1 cellular context compared by ENCODE assay signal in the genomic region with DNA sequence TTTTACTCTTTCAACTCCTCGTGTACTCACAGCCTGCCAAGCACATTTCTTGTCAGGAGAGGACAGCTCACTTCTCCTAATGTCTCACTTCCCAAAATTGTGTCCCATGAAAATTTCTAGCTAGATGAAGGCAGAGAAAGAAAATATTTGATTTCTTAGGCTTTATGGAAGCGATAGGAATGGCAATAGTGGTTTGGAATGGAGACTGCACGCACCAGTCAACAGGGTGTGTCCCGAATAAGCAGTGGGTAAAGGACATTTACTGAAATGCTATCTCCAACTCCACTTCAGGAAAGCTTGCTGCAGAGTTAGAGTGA.
TF ChIP-seq lines count a peak whose summit lies in the region.

No MANE protein-coding gene starts in this region.

TF ChIP-seq in HepG2, 621 proteins besides CTCF, POLR2A, EP300 and RAD21 (continued from another document and continues in another):
- TF ChIP-seq YEATS4 (CRISPR knock-in tag; IDR thresholded peaks at IDR 0.05; ENCODE audit: borderline replicate concordance): no peak
- TF ChIP-seq KLF6 (CRISPR knock-in tag; IDR thresholded peaks at IDR 0.05): no peak
- TF ChIP-seq GATAD2A (CRISPR knock-in tag; IDR thresholded peaks at IDR 0.05): no peak
- no peak for TF ChIP-seq ZNF337 (CRISPR knock-in tag; IDR thresholded peaks at IDR 0.05; ENCODE audit: borderline replicate concordance, low read depth)
- TF ChIP-seq, protein P1, sequence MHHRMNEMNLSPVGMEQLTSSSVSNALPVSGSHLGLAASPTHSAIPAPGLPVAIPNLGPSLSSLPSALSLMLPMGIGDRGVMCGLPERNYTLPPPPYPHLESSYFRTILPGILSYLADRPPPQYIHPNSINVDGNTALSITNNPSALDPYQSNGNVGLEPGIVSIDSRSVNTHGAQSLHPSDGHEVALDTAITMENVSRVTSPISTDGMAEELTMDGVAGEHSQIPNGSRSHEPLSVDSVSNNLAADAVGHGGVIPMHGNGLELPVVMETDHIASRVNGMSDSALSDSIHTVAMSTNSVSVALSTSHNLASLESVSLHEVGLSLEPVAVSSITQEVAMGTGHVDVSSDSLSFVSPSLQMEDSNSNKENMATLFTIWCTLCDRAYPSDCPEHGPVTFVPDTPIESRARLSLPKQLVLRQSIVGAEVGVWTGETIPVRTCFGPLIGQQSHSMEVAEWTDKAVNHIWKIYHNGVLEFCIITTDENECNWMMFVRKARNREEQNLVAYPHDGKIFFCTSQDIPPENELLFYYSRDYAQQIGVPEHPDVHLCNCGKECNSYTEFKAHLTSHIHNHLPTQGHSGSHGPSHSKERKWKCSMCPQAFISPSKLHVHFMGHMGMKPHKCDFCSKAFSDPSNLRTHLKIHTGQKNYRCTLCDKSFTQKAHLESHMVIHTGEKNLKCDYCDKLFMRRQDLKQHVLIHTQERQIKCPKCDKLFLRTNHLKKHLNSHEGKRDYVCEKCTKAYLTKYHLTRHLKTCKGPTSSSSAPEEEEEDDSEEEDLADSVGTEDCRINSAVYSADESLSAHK (CRISPR knock-in tag; IDR thresholded peaks at IDR 0.05; ENCODE audit: borderline replicate concordance): no peak
- TF ChIP-seq RORA (CRISPR knock-in tag; IDR thresholded peaks at IDR 0.05): no peak
- TF ChIP-seq TAF15 (IDR thresholded peaks at IDR 0.05; ENCODE audit: low read depth, low read length, poor library complexity, severe bottlenecking): no peak
- no peak for TF ChIP-seq NR2C2 (CRISPR knock-in tag; IDR thresholded peaks at IDR 0.05; ENCODE audit: borderline replicate concordance)
- TF ChIP-seq, protein P2, sequence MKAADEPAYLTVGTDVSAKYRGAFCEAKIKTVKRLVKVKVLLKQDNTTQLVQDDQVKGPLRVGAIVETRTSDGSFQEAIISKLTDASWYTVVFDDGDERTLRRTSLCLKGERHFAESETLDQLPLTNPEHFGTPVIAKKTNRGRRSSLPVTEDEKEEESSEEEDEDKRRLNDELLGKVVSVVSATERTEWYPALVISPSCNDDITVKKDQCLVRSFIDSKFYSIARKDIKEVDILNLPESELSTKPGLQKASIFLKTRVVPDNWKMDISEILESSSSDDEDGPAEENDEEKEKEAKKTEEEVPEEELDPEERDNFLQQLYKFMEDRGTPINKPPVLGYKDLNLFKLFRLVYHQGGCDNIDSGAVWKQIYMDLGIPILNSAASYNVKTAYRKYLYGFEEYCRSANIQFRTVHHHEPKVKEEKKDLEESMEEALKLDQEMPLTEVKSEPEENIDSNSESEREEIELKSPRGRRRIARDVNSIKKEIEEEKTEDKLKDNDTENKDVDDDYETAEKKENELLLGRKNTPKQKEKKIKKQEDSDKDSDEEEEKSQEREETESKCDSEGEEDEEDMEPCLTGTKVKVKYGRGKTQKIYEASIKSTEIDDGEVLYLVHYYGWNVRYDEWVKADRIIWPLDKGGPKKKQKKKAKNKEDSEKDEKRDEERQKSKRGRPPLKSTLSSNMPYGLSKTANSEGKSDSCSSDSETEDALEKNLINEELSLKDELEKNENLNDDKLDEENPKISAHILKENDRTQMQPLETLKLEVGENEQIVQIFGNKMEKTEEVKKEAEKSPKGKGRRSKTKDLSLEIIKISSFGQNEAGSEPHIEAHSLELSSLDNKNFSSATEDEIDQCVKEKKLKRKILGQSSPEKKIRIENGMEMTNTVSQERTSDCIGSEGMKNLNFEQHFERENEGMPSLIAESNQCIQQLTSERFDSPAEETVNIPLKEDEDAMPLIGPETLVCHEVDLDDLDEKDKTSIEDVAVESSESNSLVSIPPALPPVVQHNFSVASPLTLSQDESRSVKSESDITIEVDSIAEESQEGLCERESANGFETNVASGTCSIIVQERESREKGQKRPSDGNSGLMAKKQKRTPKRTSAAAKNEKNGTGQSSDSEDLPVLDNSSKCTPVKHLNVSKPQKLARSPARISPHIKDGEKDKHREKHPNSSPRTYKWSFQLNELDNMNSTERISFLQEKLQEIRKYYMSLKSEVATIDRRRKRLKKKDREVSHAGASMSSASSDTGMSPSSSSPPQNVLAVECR (CRISPR knock-in tag; IDR thresholded peaks at IDR 0.05; ENCODE audit: borderline replicate concordance): no peak; the same call in 1 of the 2 replicates
- TF ChIP-seq ZBTB21 (CRISPR knock-in tag; IDR thresholded peaks at IDR 0.05): no peak
- TF ChIP-seq, protein P3, sequence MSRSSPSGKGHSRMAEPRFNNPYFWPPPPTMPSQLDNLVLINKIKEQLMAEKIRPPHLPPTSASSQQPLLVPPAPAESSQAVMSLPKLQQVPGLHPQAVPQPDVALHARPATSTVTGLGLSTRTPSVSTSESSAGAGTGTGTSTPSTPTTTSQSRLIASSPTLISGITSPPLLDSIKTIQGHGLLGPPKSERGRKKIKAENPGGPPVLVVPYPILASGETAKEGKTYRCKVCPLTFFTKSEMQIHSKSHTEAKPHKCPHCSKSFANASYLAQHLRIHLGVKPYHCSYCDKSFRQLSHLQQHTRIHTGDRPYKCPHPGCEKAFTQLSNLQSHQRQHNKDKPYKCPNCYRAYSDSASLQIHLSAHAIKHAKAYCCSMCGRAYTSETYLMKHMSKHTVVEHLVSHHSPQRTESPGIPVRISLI (CRISPR knock-in tag; IDR thresholded peaks at IDR 0.05; ENCODE audit: borderline replicate concordance): no peak
- no peak for TF ChIP-seq MED1 (CRISPR knock-in tag; IDR thresholded peaks at IDR 0.05)
- TF ChIP-seq RARA (CRISPR knock-in tag; IDR thresholded peaks at IDR 0.05): 0 out of 2 replicates have a peak, but pooled peaks have one; percentile 7
- TF ChIP-seq, protein P4, sequence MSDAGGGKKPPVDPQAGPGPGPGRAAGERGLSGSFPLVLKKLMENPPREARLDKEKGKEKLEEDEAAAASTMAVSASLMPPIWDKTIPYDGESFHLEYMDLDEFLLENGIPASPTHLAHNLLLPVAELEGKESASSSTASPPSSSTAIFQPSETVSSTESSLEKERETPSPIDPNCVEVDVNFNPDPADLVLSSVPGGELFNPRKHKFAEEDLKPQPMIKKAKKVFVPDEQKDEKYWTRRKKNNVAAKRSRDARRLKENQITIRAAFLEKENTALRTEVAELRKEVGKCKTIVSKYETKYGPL (CRISPR knock-in tag; IDR thresholded peaks at IDR 0.05): no peak
- TF ChIP-seq GATA4 (IDR thresholded peaks at IDR 0.05; ENCODE audit: borderline replicate concordance, low read depth): no peak
- no peak for TF ChIP-seq ZNF543 (CRISPR knock-in tag; IDR thresholded peaks at IDR 0.05)
- no peak for TF ChIP-seq NBN (conservative IDR thresholded peaks at IDR 0.05)
- TF ChIP-seq MLLT10 (CRISPR knock-in tag; IDR thresholded peaks at IDR 0.05): no peak
- TF ChIP-seq GABPB1 (CRISPR knock-in tag; IDR thresholded peaks at IDR 0.05): no peak
- no peak for TF ChIP-seq XBP1 (CRISPR knock-in tag; IDR thresholded peaks at IDR 0.05)
- no peak for TF ChIP-seq U2AF1 (optimal IDR thresholded peaks at IDR 0.05; ENCODE audit: low read depth, low read length)
- 0 out of 2 replicates have a peak, but pooled peaks have one; percentile 11 for TF ChIP-seq ZNF331 (CRISPR knock-in tag; IDR thresholded peaks at IDR 0.05)
- TF ChIP-seq ZNF607 (CRISPR knock-in tag; IDR thresholded peaks at IDR 0.05; ENCODE audit: borderline replicate concordance): 0 out of 2 replicates have a peak, but pooled peaks have one; percentile 13
- TF ChIP-seq, protein P5, sequence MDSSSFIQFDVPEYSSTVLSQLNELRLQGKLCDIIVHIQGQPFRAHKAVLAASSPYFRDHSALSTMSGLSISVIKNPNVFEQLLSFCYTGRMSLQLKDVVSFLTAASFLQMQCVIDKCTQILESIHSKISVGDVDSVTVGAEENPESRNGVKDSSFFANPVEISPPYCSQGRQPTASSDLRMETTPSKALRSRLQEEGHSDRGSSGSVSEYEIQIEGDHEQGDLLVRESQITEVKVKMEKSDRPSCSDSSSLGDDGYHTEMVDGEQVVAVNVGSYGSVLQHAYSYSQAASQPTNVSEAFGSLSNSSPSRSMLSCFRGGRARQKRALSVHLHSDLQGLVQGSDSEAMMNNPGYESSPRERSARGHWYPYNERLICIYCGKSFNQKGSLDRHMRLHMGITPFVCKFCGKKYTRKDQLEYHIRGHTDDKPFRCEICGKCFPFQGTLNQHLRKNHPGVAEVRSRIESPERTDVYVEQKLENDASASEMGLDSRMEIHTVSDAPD (CRISPR knock-in tag; IDR thresholded peaks at IDR 0.05): no peak
- TF ChIP-seq, protein P6, sequence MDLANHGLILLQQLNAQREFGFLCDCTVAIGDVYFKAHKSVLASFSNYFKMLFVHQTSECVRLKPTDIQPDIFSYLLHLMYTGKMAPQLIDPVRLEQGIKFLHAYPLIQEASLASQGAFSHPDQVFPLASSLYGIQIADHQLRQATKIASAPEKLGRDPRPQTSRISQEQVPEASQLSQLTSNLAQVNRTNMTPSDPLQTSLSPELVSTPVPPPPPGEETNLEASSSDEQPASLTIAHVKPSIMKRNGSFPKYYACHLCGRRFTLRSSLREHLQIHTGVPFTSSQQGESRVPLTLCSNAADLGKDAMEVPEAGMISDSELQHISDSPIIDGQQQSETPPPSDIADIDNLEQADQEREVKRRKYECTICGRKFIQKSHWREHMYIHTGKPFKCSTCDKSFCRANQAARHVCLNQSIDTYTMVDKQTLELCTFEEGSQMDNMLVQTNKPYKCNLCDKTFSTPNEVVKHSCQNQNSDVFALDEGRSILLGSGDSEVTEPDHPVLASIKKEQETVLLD (CRISPR knock-in tag; IDR thresholded peaks at IDR 0.05; ENCODE audit: low read depth): no peak
- no peak for TF ChIP-seq ZFP82 (CRISPR knock-in tag; IDR thresholded peaks at IDR 0.05; ENCODE audit: borderline replicate concordance)
- no peak for TF ChIP-seq PRPF4 (IDR thresholded peaks at IDR 0.05; ENCODE audit: low read depth, low read length, poor library complexity, severe bottlenecking)
- no peak for TF ChIP-seq MYC (CRISPR knock-in tag; IDR thresholded peaks at IDR 0.05; ENCODE audit: borderline replicate concordance)
- TF ChIP-seq, protein P7, sequence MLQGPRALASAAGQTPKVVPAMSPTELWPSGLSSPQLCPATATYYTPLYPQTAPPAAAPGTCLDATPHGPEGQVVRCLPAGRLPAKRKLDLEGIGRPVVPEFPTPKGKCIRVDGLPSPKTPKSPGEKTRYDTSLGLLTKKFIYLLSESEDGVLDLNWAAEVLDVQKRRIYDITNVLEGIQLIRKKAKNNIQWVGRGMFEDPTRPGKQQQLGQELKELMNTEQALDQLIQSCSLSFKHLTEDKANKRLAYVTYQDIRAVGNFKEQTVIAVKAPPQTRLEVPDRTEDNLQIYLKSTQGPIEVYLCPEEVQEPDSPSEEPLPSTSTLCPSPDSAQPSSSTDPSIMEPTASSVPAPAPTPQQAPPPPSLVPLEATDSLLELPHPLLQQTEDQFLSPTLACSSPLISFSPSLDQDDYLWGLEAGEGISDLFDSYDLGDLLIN (CRISPR knock-in tag; IDR thresholded peaks at IDR 0.05; ENCODE audit: borderline replicate concordance): no peak
- TF ChIP-seq ZNF780A (CRISPR knock-in tag; IDR thresholded peaks at IDR 0.05): no peak
- TF ChIP-seq ZFX (CRISPR knock-in tag; IDR thresholded peaks at IDR 0.05; ENCODE audit: low read depth): no peak
- no peak for TF ChIP-seq ZNF547 (CRISPR knock-in tag; IDR thresholded peaks at IDR 0.05)
- TF ChIP-seq DR1 (CRISPR knock-in tag; IDR thresholded peaks at IDR 0.05): no peak
- TF ChIP-seq, protein P8, sequence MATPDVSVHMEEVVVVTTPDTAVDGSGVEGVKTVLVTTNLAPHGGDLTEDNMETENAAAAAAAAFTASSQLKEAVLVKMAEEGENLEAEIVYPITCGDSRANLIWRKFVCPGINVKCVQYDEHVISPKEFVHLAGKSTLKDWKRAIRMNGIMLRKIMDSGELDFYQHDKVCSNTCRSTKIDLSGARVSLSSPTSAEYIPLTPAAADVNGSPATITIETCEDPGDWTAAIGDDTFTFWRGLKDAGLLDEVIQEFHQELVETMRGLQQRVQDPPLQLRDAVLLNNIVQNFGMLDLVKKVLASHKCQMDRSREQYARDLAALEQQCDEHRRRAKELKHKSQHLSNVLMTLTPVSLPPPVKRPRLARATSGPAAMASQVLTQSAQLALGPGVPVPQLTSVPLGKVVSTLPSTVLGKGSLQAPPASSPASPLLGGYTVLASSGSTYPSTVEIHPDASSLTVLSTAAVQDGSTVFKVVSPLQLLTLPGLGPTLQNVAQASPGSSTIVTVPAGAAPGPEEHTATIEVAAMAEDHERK (CRISPR knock-in tag; IDR thresholded peaks at IDR 0.05; ENCODE audit: low read depth): no peak
- TF ChIP-seq SMARCE1 (IDR thresholded peaks at IDR 0.05; ENCODE audit: borderline replicate concordance): no peak
- TF ChIP-seq, protein P9, sequence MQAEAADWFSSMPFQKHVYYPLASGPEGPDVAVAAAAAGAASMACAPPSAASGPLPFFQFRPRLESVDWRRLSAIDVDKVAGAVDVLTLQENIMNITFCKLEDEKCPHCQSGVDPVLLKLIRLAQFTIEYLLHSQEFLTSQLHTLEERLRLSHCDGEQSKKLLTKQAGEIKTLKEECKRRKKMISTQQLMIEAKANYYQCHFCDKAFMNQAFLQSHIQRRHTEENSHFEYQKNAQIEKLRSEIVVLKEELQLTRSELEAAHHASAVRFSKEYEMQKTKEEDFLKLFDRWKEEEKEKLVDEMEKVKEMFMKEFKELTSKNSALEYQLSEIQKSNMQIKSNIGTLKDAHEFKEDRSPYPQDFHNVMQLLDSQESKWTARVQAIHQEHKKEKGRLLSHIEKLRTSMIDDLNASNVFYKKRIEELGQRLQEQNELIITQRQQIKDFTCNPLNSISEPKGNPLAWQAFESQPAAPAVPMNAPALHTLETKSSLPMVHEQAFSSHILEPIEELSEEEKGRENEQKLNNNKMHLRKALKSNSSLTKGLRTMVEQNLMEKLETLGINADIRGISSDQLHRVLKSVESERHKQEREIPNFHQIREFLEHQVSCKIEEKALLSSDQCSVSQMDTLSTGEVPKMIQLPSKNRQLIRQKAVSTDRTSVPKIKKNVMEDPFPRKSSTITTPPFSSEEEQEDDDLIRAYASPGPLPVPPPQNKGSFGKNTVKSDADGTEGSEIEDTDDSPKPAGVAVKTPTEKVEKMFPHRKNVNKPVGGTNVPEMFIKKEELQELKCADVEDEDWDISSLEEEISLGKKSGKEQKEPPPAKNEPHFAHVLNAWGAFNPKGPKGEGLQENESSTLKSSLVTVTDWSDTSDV (CRISPR knock-in tag; IDR thresholded peaks at IDR 0.05): no peak
- TF ChIP-seq, protein P10, sequence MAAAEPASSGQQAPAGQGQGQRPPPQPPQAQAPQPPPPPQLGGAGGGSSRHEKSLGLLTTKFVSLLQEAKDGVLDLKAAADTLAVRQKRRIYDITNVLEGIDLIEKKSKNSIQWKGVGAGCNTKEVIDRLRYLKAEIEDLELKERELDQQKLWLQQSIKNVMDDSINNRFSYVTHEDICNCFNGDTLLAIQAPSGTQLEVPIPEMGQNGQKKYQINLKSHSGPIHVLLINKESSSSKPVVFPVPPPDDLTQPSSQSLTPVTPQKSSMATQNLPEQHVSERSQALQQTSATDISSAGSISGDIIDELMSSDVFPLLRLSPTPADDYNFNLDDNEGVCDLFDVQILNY (CRISPR knock-in tag; conservative IDR thresholded peaks at IDR 0.05): no peak
